1 cellular context compared by ENCODE assay signal in genomic region chr7:27245124-27245797, GRCh38.
TF ChIP-seq lines count a peak whose summit lies in the region.

No MANE protein-coding gene starts in this region.

TF ChIP-seq in A549, 52 proteins besides CTCF, POLR2A, EP300 and RAD21:
- TF ChIP-seq KDM5A (IDR thresholded peaks at IDR 0.05) = no peak
- TF ChIP-seq MAFK (IDR thresholded peaks at IDR 0.05; ENCODE audit: partially characterized antibody) = no peak
- TF ChIP-seq ZNF302 (CRISPR knock-in tag; IDR thresholded peaks at IDR 0.05) = no peak
- TF ChIP-seq ATOH8 (CRISPR knock-in tag; IDR thresholded peaks at IDR 0.05; ENCODE audit: low read depth) = no peak
- no peak for TF ChIP-seq USF2 (IDR thresholded peaks at IDR 0.05)
- no peak for TF ChIP-seq PHF8 (IDR thresholded peaks at IDR 0.05; ENCODE audit: borderline replicate concordance, low read depth)
- TF ChIP-seq ZSCAN20 (CRISPR knock-in tag; IDR thresholded peaks at IDR 0.05) = no peak
- TF ChIP-seq JUN (IDR thresholded peaks at IDR 0.05) = no peak
- TF ChIP-seq, protein P1, sequence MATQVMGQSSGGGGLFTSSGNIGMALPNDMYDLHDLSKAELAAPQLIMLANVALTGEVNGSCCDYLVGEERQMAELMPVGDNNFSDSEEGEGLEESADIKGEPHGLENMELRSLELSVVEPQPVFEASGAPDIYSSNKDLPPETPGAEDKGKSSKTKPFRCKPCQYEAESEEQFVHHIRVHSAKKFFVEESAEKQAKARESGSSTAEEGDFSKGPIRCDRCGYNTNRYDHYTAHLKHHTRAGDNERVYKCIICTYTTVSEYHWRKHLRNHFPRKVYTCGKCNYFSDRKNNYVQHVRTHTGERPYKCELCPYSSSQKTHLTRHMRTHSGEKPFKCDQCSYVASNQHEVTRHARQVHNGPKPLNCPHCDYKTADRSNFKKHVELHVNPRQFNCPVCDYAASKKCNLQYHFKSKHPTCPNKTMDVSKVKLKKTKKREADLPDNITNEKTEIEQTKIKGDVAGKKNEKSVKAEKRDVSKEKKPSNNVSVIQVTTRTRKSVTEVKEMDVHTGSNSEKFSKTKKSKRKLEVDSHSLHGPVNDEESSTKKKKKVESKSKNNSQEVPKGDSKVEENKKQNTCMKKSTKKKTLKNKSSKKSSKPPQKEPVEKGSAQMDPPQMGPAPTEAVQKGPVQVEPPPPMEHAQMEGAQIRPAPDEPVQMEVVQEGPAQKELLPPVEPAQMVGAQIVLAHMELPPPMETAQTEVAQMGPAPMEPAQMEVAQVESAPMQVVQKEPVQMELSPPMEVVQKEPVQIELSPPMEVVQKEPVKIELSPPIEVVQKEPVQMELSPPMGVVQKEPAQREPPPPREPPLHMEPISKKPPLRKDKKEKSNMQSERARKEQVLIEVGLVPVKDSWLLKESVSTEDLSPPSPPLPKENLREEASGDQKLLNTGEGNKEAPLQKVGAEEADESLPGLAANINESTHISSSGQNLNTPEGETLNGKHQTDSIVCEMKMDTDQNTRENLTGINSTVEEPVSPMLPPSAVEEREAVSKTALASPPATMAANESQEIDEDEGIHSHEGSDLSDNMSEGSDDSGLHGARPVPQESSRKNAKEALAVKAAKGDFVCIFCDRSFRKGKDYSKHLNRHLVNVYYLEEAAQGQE (IDR thresholded peaks at IDR 0.05) = no peak
- TF ChIP-seq, protein P2, sequence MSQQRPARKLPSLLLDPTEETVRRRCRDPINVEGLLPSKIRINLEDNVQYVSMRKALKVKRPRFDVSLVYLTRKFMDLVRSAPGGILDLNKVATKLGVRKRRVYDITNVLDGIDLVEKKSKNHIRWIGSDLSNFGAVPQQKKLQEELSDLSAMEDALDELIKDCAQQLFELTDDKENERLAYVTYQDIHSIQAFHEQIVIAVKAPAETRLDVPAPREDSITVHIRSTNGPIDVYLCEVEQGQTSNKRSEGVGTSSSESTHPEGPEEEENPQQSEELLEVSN (IDR thresholded peaks at IDR 0.05; ENCODE audit: borderline replicate concordance, low read depth) = no peak
- no peak for TF ChIP-seq MAX (IDR thresholded peaks at IDR 0.05)
- no peak for TF ChIP-seq HOXB13 (CRISPR knock-in tag; IDR thresholded peaks at IDR 0.05; ENCODE audit: low read depth)
